Comparison of ENCODE assay signal across 23 cellular contexts in genomic region chr16:3143189-3143588, GRCh38. TPM values are rescaled to one million over a fixed set of nuclear protein-coding genes. Genes with fewer than 3 reads are reported as not detected.
DNase-seq lines count a peak whose midpoint lies in the region; ATAC-seq, FAIRE-seq and TF ChIP-seq lines count a peak whose summit lies in the region.
"Had no signal": no experiment of that assay in that cellular context is flagged by ENCODE, and none has a peak within 500 bp of the region (broad histone marks: within the 10 kb centered on the region; RNA-seq: fewer than 3 reads in every experiment).

No MANE protein-coding gene starts in this region.

- TF ChIP-seq CTCF in SK-N-SH (IDR thresholded peaks at IDR 0.05) (no peak), heart left ventricle (IDR thresholded peaks at IDR 0.05) (no peak), right lobe of liver (IDR thresholded peaks at IDR 0.05) (no peak), gastrocnemius medialis (IDR thresholded peaks at IDR 0.05 in 4 of 5, conservative IDR thresholded peaks at IDR 0.05 in 1 of 5) (no peak)

- peak; percentile 6 for DNase-seq in SK-N-SH
- DNase-seq in heart left ventricle: peak in 2 of 5 donors; percentile 18 to 24
- DNase-seq in right lobe of liver: peak in 1 of 3 donors; percentile 45
- no peak for DNase-seq in gastrocnemius medialis
- DNase-seq in HuH-7.5 (ENCODE audit: low spot score): no peak
- DNase-seq in H54 (ENCODE audit: insufficient read length, low spot score): no peak
- no peak for DNase-seq in pons (ENCODE audit: low spot score)
- DNase-seq: 8988T; CD8-positive, alpha-beta T cell; DND-41; NCI-H1048; NCI-H2081 treated with DMSO at 0.1 percent for 48 hours; NCI-H510A treated with DMSO at 0.1 percent for 48 hours; NCI-H82 had no signal

- WGBS in SK-N-SH (ENCODE audit: low lambda C conversion rate): 97% methylated on average over 10 of the region's 11 CpGs
- 81 to 88% (median 85%) methylated on average over 10 to 11 of the region's 11 CpGs for whole genome bisulfite sequencing in heart left ventricle, 4 donors
- WGBS in right lobe of liver (ENCODE audit: insufficient coverage, low coverage, low lambda C conversion rate, missing lambda C conversion rate): no CpG with 5 or more reads among the region's 11 CpGs

- in situ Hi-C loops in gastrocnemius medialis (cut with MboI; ENCODE audit: low sequenced_read_pairs in 4 of 4): no loop called here

- ATAC-seq in SK-N-SH treated with all-trans-retinoic acid at 6 μM for 48 hours (no peak), heart left ventricle (peak in 2 of 4 donors; percentile 2 to 3), right lobe of liver (no peak), gastrocnemius medialis (peak in 1 of 2 donors; percentile 51)
- ATAC-seq: CD8-positive, alpha-beta T cell; GM12878 had no signal

- POLR2A ChIA-PET in SK-N-SH (lab: Yijun Ruan, JAX): interaction anchor here (1.2 kb wide), 1 partner anchor 8 kb away, joined by 4 read pairs; the partner anchor contains the start of gene ZNF213

- H3K27me3 ChIP-seq in SK-N-SH (ENCODE audit: insufficient read depth) (no peaks in the 10 kb centered on the region), heart left ventricle (no peaks in the 10 kb centered on the region), right lobe of liver (no peaks in the 10 kb centered on the region), gastrocnemius medialis (no peaks in the 10 kb centered on the region)

- no peak overlapping the region for H2AFZ ChIP-seq in SK-N-SH (ENCODE audit: low read depth)
- H2AFZ ChIP-seq: GM23338, PC-9 had no signal

- H3K9me2 ChIP-seq in SK-N-SH: no peaks in the 10 kb centered on the region

- no peaks in the 10 kb centered on the region for H3K9me3 ChIP-seq in SK-N-SH
- no peaks in the 10 kb centered on the region for H3K9me3 ChIP-seq in heart left ventricle
- no peaks in the 10 kb centered on the region for H3K9me3 ChIP-seq in right lobe of liver
- H3K9me3 ChIP-seq in gastrocnemius medialis: no peaks in the 10 kb centered on the region
- H3K9me3 ChIP-seq: BLaER1 had no signal

- TF ChIP-seq POLR2A in heart left ventricle (IDR thresholded peaks at IDR 0.05) (no peak), right lobe of liver (IDR thresholded peaks at IDR 0.05) (no peak), gastrocnemius medialis (IDR thresholded peaks at IDR 0.05) (no peak), H54 (IDR thresholded peaks at IDR 0.05; ENCODE audit: low read depth, low read length) (no peak)

- H3K36me3 ChIP-seq in SK-N-SH (replicated peaks in 1 of 2; ENCODE audit: control insufficient read depth in 1 of 2, insufficient read depth in 2 of 2, low read length in 1 of 2) (peaks cover 0 to 31% of the 10 kb centered on the region in 2 experiments), heart left ventricle (peaks cover 0 to 48% (median 29%) of the 10 kb centered on the region in 9 donors), right lobe of liver (peaks cover 0 to 6% (median 0%) of the 10 kb centered on the region in 4 donors), gastrocnemius medialis (peaks cover 0 to 16% of the 10 kb centered on the region in 2 donors)

- intact Hi-C loops in heart left ventricle (cut with DNase I) (no loop called here), right lobe of liver (cut with DNase I) (no loop called here), gastrocnemius medialis (cut with DNase I; ENCODE audit: low total_unique reads) (loop anchor here (5.0 to 10.0 kb wide), 2 partner anchors 258 to 1531 kb away; partner anchors contain the start of genes CRAMP1, FLYWCH2 and IFT140)

- H3K4me3 ChIP-seq in SK-N-SH (ENCODE audit: low read depth in 2 of 2, low read length in 1 of 2): no peak overlapping the region
- peak overlapping the region in 1 of 12 donors; percentile 28 for H3K4me3 ChIP-seq in heart left ventricle
- H3K4me3 ChIP-seq in right lobe of liver: no peak overlapping the region
- peak overlapping the region; percentile 24 to 46 (median 40) for H3K4me3 ChIP-seq in gastrocnemius medialis
- H3K4me3 ChIP-seq: BLaER1, GM12878, GM23338, PC-9 had no signal

- TF ChIP-seq EP300 in SK-N-SH (IDR thresholded peaks at IDR 0.05; ENCODE audit: borderline replicate concordance in 1 of 2, low read depth in 1 of 2, low read length in 1 of 2): no peak

- no peak overlapping the region for H3K27ac ChIP-seq in SK-N-SH (ENCODE audit: low read depth in 2 of 2, low read length in 1 of 2)
- peak overlapping the region; percentile 69 to 95 (median 88) for H3K27ac ChIP-seq in heart left ventricle
- H3K27ac ChIP-seq in right lobe of liver: peak overlapping the region in 2 of 3 donors; percentile 92 to 98
- H3K27ac ChIP-seq in gastrocnemius medialis: peak overlapping the region; percentile 92 to 98 (median 94)
- H3K27ac ChIP-seq: BLaER1, PC-9 had no signal

- TF ChIP-seq RAD21 in SK-N-SH (IDR thresholded peaks at IDR 0.05; ENCODE audit: low read length): no peak

- H3F3A ChIP-seq in SK-N-SH (replicated peaks; ENCODE audit: insufficient read depth): no peaks in the 10 kb centered on the region

- H3K9ac ChIP-seq in SK-N-SH: no peak overlapping the region
- H3K9ac ChIP-seq: BLaER1 had no signal

- no peaks in the 10 kb centered on the region for H4K20me1 ChIP-seq in SK-N-SH (ENCODE audit: insufficient read depth)

- CTCF ChIA-PET in SK-N-SH (lab: Yijun Ruan, JAX): interaction anchor here (3.3 kb wide), 1 partner anchor 13 kb away, joined by 10 read pairs; no protein-coding TSS in a partner anchor

- H3K79me2 ChIP-seq in SK-N-SH (ENCODE audit: insufficient read depth): no peaks in the 10 kb centered on the region

- H3K4me1 ChIP-seq in SK-N-SH (ENCODE audit: control insufficient read depth in 1 of 2, insufficient read depth in 2 of 2, low read depth in 1 of 2, low read length in 1 of 2) (peaks cover 0 to 7% of the 10 kb centered on the region in 2 experiments; a peak in 1 of 4 replicates), heart left ventricle (peaks cover 0 to 34% (median 11%) of the 10 kb centered on the region in 12 donors), right lobe of liver (peaks cover 0 to 20% (median 7%) of the 10 kb centered on the region in 4 donors), gastrocnemius medialis (peaks cover 30 to 62% of the 10 kb centered on the region in 2 donors)

- no peak for FAIRE-seq in H54 (lab: Jason Lieb, UNC)
- FAIRE-seq: D721Med, G401.6, GM12878, GM18507 had no signal

- H3K4me2 ChIP-seq in SK-N-SH: no peak overlapping the region
- H3K4me2 ChIP-seq: GM23338, PC-9 had no signal

TF ChIP-seq in SK-N-SH, 30 proteins besides CTCF, POLR2A, EP300 and RAD21:
- TF ChIP-seq TEAD4 (IDR thresholded peaks at IDR 0.05; ENCODE audit: borderline replicate concordance, insufficient read depth) (no peak), POLR2AphosphoS5 (IDR thresholded peaks at IDR 0.05; ENCODE audit: low read depth, low read length) (no peak), ELF1 (IDR thresholded peaks at IDR 0.05) (no peak)

TF ChIP-seq in SK-N-SH treated with all-trans-retinoic acid at 6 μM for 48 hours, 23 proteins besides CTCF, POLR2A, EP300 and RAD21 (continues in another document):
- TF ChIP-seq RARB (CRISPR knock-in tag; IDR thresholded peaks at IDR 0.05) (no peak), ARNTL (CRISPR knock-in tag; IDR thresholded peaks at IDR 0.05; ENCODE audit: borderline replicate concordance, low read depth) (no peak), ZNF8 (CRISPR knock-in tag; IDR thresholded peaks at IDR 0.05) (no peak), SNAI2 (CRISPR knock-in tag; IDR thresholded peaks at IDR 0.05) (no peak), ISL1 (CRISPR knock-in tag; IDR thresholded peaks at IDR 0.05) (no peak), ESRRG (CRISPR knock-in tag; IDR thresholded peaks at IDR 0.05) (no peak)

RNA-seq across cellular contexts. Expression of gene ZNF213, which starts 8.4 kb away (rescaled TPM):
- 0.83 and 1.1 TPM in 2 replicates for polyA plus RNA-seq in SK-N-SH (2012; rRNA removed)
- polyA plus RNA-seq in SK-N-SH (2012; cell fraction: cytosol; rRNA removed): 0.55 and 0.92 TPM in 2 replicates
- polyA plus RNA-seq in SK-N-SH (2012; cell fraction: nucleus; rRNA removed): 1.4 and 2.5 TPM in 2 replicates
- 10 to 100 TPM in 2 of 9 donors, 1 to 10 TPM in 7; 6.7 to 14.3 (median 8.2) TPM for total RNA-seq in heart left ventricle
- 10 to 100 TPM in 1 of 2 donors, 1 to 10 TPM in 1; 8.7 to 14.2 TPM for polyA plus RNA-seq in heart left ventricle
- 1 to 10 TPM; 1.3 to 4.4 (median 1.7) TPM for total RNA-seq in right lobe of liver
- 10 to 100 TPM in 3 of 4 donors, 1 to 10 TPM in 1; 8.9 to 18.6 (median 14.5) TPM for total RNA-seq in gastrocnemius medialis

RNA-seq across cellular contexts. Expression of gene ZNF205, which starts 30.8 kb away (rescaled TPM):
- polyA plus RNA-seq in SK-N-SH (2012; rRNA removed) (7.6 and 9.7 TPM in 2 replicates), heart left ventricle (10 to 100 TPM; 13.9 to 17.0 TPM)
- 3.8 and 6.7 TPM in 2 replicates for polyA plus RNA-seq in SK-N-SH (2012; cell fraction: cytosol; rRNA removed)
- 17.6 and 22.7 TPM in 2 replicates for polyA plus RNA-seq in SK-N-SH (2012; cell fraction: nucleus; rRNA removed)
- total RNA-seq in heart left ventricle (10 to 100 TPM in 2 of 9 donors, 1 to 10 TPM in 7; 7.4 to 19.8 (median 8.1) TPM), right lobe of liver (1 to 10 TPM; 4.0 to 8.4 (median 5.4) TPM), gastrocnemius medialis (10 to 100 TPM in 1 of 4 donors, 1 to 10 TPM in 3; 4.8 to 10.8 (median 6.1) TPM)
- total RNA-seq: CD8-positive, alpha-beta T cell had no signal

RNA-seq across cellular contexts. Expression of gene ZSCAN10, which starts 44.1 kb away (rescaled TPM):
- polyA plus RNA-seq in SK-N-SH (2012; rRNA removed) (0.05 TPM in 1 of 2 replicates, not detected in the other), heart left ventricle (not detected)
- polyA plus RNA-seq in SK-N-SH (2012; cell fraction: cytosol; rRNA removed): not detected in 2 replicates
- polyA plus RNA-seq in SK-N-SH (2012; cell fraction: nucleus; rRNA removed): 0.08 and 0.16 TPM in 2 replicates
- total RNA-seq in heart left ventricle (not detected), right lobe of liver (not detected), gastrocnemius medialis (not detected)
- total RNA-seq: PC-9 had no signal

RNA-seq across cellular contexts. Expression of gene OR1F1, which starts 44.8 kb away (rescaled TPM):
- polyA plus RNA-seq in SK-N-SH (2012; rRNA removed) (0.54 and 0.71 TPM in 2 replicates), heart left ventricle (not detected)
- 0.21 and 0.23 TPM in 2 replicates for polyA plus RNA-seq in SK-N-SH (2012; cell fraction: cytosol; rRNA removed)
- 0.67 and 1.3 TPM in 2 replicates for polyA plus RNA-seq in SK-N-SH (2012; cell fraction: nucleus; rRNA removed)
- total RNA-seq in heart left ventricle (not detected), right lobe of liver (not detected), gastrocnemius medialis (not detected)
- total RNA-seq: CD8-positive, alpha-beta T cell; GM12878; MCF 10A had no signal
- polyA plus RNA-seq: GM23338 had no signal

Comparison
In these comparisons a context has a peak if more than half of its experiments do, and no peak if none do; other contexts are left out.
1. H3K27ac ChIP-seq: peak in heart left ventricle (12 of 12), right lobe of liver (2 of 3) and gastrocnemius medialis (4 of 4); none in SK-N-SH (0 of 2).
2. H3K4me3 ChIP-seq: peak in gastrocnemius medialis (4 of 4); none in SK-N-SH (0 of 2) and right lobe of liver (0 of 3).